ENCODE assay signal across 1 cellular context in the genomic region with DNA sequence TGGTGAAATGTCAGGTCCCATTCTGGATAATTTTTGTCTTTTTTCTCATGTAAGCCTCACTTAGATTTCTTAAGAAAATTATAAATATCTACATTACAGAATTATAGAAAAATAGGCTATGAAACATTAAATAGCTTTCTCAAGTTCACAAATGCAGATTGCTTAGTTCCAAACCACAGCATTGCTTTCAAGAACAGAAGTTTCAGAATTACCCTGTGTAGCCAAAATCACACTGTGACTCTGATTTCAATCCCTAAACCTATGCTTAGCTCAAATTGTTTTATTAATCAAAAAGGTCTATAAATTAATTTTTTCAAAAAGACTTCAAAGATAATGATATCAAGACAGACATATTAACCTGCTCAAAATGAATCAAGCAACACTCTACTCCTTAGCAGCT.
TF ChIP-seq lines count a peak whose summit lies in the region.

No MANE protein-coding gene starts in this region.

TF ChIP-seq in GM12878, 131 proteins besides CTCF, POLR2A, EP300 and RAD21 (continued from another document):
- TF ChIP-seq, protein P1, sequence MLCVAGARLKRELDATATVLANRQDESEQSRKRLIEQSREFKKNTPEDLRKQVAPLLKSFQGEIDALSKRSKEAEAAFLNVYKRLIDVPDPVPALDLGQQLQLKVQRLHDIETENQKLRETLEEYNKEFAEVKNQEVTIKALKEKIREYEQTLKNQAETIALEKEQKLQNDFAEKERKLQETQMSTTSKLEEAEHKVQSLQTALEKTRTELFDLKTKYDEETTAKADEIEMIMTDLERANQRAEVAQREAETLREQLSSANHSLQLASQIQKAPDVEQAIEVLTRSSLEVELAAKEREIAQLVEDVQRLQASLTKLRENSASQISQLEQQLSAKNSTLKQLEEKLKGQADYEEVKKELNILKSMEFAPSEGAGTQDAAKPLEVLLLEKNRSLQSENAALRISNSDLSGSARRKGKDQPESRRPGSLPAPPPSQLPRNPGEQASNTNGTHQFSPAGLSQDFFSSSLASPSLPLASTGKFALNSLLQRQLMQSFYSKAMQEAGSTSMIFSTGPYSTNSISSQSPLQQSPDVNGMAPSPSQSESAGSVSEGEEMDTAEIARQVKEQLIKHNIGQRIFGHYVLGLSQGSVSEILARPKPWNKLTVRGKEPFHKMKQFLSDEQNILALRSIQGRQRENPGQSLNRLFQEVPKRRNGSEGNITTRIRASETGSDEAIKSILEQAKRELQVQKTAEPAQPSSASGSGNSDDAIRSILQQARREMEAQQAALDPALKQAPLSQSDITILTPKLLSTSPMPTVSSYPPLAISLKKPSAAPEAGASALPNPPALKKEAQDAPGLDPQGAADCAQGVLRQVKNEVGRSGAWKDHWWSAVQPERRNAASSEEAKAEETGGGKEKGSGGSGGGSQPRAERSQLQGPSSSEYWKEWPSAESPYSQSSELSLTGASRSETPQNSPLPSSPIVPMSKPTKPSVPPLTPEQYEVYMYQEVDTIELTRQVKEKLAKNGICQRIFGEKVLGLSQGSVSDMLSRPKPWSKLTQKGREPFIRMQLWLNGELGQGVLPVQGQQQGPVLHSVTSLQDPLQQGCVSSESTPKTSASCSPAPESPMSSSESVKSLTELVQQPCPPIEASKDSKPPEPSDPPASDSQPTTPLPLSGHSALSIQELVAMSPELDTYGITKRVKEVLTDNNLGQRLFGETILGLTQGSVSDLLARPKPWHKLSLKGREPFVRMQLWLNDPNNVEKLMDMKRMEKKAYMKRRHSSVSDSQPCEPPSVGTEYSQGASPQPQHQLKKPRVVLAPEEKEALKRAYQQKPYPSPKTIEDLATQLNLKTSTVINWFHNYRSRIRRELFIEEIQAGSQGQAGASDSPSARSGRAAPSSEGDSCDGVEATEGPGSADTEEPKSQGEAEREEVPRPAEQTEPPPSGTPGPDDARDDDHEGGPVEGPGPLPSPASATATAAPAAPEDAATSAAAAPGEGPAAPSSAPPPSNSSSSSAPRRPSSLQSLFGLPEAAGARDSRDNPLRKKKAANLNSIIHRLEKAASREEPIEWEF (IDR thresholded peaks at IDR 0.05; ENCODE audit: insufficient replicate concordance, low read depth, low read length) = no peak
TF ChIP-seq in GM12878: peak in this region for 1.
